In the genomic region with DNA sequence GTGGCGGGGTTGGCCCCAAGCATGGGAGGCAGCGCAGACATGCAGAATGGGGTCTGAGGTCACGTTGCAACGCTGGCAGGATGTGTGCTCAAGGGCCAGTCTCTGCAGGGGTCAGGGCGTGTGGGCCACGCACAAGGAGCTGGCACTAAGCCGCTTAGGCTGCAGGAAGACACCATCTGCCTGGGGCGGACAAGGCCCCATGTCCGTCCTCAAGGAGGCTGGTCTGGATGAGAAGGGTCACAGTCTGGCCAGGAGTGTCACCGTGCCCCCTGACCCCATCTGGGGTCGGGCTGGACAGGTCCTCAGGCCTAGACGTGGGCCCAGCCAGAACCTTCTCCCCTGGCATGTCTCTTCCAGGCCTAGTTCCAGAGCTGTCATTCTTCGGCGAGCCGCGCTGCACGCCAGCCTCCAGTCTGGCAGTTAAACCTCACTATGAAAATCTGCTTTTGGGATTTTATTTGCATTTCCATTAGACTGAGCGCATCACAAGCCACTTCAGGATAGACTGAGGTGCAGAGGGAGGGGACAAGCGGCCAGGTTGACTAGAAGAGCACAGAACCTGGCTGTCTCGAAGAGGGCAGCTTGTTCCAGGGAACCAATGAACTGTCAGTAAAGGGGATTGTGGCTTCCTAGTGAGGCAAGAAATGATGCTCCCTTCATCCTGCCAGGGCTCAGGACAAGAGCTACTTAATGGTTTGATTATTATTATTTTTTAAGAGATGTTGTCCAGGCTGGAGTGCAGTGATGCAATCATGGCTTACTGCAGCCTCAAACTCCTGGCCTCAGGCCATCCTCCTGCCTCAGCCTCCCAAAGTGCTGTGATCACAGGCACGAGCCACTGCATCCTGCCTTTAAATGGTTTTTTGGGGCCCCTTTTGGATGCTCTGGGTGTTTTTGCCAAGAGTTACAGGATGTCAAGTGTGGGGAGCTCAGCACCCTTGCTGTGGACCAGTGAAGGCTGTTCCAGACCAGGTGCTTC, we compare ENCODE assay signal across 3 cellular contexts.
TF ChIP-seq lines count a peak whose summit lies in the region.

No MANE protein-coding gene starts in this region.

TF ChIP-seq in SK-N-SH, 30 proteins besides CTCF, POLR2A, EP300 and RAD21:
- TF ChIP-seq SMC3 (IDR thresholded peaks at IDR 0.05; ENCODE audit: low read depth, low read length) = no peak
- TF ChIP-seq NFIC (IDR thresholded peaks at IDR 0.05; ENCODE audit: borderline replicate concordance) = no peak
- no peak for TF ChIP-seq TCF12 (IDR thresholded peaks at IDR 0.05)
- no peak for TF ChIP-seq POLR2AphosphoS5 (IDR thresholded peaks at IDR 0.05; ENCODE audit: low read depth, low read length)
- no peak for TF ChIP-seq RXRA (IDR thresholded peaks at IDR 0.05; ENCODE audit: borderline replicate concordance, low read depth)
- no peak for TF ChIP-seq SIN3A (IDR thresholded peaks at IDR 0.05; ENCODE audit: borderline replicate concordance, low read depth, low read length)
- TF ChIP-seq NRF1 (IDR thresholded peaks at IDR 0.05; ENCODE audit: low read depth, low read length) = no peak
- no peak for TF ChIP-seq TEAD4 (IDR thresholded peaks at IDR 0.05; ENCODE audit: borderline replicate concordance, insufficient read depth)
- TF ChIP-seq, protein P1, sequence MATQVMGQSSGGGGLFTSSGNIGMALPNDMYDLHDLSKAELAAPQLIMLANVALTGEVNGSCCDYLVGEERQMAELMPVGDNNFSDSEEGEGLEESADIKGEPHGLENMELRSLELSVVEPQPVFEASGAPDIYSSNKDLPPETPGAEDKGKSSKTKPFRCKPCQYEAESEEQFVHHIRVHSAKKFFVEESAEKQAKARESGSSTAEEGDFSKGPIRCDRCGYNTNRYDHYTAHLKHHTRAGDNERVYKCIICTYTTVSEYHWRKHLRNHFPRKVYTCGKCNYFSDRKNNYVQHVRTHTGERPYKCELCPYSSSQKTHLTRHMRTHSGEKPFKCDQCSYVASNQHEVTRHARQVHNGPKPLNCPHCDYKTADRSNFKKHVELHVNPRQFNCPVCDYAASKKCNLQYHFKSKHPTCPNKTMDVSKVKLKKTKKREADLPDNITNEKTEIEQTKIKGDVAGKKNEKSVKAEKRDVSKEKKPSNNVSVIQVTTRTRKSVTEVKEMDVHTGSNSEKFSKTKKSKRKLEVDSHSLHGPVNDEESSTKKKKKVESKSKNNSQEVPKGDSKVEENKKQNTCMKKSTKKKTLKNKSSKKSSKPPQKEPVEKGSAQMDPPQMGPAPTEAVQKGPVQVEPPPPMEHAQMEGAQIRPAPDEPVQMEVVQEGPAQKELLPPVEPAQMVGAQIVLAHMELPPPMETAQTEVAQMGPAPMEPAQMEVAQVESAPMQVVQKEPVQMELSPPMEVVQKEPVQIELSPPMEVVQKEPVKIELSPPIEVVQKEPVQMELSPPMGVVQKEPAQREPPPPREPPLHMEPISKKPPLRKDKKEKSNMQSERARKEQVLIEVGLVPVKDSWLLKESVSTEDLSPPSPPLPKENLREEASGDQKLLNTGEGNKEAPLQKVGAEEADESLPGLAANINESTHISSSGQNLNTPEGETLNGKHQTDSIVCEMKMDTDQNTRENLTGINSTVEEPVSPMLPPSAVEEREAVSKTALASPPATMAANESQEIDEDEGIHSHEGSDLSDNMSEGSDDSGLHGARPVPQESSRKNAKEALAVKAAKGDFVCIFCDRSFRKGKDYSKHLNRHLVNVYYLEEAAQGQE (IDR thresholded peaks at IDR 0.05; ENCODE audit: low read depth, low read length) = no peak
- TF ChIP-seq YY1 (IDR thresholded peaks at IDR 0.05; ENCODE audit: low read depth) = no peak
- TF ChIP-seq FOXM1 (IDR thresholded peaks at IDR 0.05; ENCODE audit: low read depth) = no peak
- no peak; the same call in 1 of the 2 replicates for TF ChIP-seq JUND (IDR thresholded peaks at IDR 0.05)

TF ChIP-seq in SK-N-SH treated with all-trans-retinoic acid at 6 μM for 48 hours, 23 proteins besides CTCF, POLR2A, EP300 and RAD21 (continues in another document):
- TF ChIP-seq ZNF565 (CRISPR knock-in tag; conservative IDR thresholded peaks at IDR 0.05; ENCODE audit: low read depth) (no peak), TOX (CRISPR knock-in tag; IDR thresholded peaks at IDR 0.05; ENCODE audit: borderline replicate concordance) (no peak), ARNTL (CRISPR knock-in tag; IDR thresholded peaks at IDR 0.05; ENCODE audit: borderline replicate concordance, low read depth) (no peak), OSR1 (CRISPR knock-in tag; IDR thresholded peaks at IDR 0.05) (no peak), BACH2 (CRISPR knock-in tag; IDR thresholded peaks at IDR 0.05; ENCODE audit: borderline replicate concordance) (no peak), ESRRG (CRISPR knock-in tag; IDR thresholded peaks at IDR 0.05) (no peak), ZFP30 (CRISPR knock-in tag; IDR thresholded peaks at IDR 0.05) (no peak), ZNF8 (CRISPR knock-in tag; IDR thresholded peaks at IDR 0.05) (no peak), ZC3H10 (CRISPR knock-in tag; IDR thresholded peaks at IDR 0.05) (no peak), RARB (CRISPR knock-in tag; IDR thresholded peaks at IDR 0.05) (no peak), SNAI2 (CRISPR knock-in tag; IDR thresholded peaks at IDR 0.05) (no peak), ZNF70 (CRISPR knock-in tag; IDR thresholded peaks at IDR 0.05) (no peak), PPARA (CRISPR knock-in tag; IDR thresholded peaks at IDR 0.05; ENCODE audit: borderline replicate concordance) (no peak), GLIS3 (CRISPR knock-in tag; IDR thresholded peaks at IDR 0.05) (no peak)
- TF ChIP-seq, protein P2, sequence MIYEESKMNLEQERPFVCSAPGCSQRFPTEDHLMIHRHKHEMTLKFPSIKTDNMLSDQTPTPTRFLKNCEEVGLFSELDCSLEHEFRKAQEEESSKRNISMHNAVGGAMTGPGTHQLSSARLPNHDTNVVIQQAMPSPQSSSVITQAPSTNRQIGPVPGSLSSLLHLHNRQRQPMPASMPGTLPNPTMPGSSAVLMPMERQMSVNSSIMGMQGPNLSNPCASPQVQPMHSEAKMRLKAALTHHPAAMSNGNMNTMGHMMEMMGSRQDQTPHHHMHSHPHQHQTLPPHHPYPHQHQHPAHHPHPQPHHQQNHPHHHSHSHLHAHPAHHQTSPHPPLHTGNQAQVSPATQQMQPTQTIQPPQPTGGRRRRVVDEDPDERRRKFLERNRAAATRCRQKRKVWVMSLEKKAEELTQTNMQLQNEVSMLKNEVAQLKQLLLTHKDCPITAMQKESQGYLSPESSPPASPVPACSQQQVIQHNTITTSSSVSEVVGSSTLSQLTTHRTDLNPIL (CRISPR knock-in tag; IDR thresholded peaks at IDR 0.05; ENCODE audit: low read depth) = no peak
- TF ChIP-seq, protein P3, sequence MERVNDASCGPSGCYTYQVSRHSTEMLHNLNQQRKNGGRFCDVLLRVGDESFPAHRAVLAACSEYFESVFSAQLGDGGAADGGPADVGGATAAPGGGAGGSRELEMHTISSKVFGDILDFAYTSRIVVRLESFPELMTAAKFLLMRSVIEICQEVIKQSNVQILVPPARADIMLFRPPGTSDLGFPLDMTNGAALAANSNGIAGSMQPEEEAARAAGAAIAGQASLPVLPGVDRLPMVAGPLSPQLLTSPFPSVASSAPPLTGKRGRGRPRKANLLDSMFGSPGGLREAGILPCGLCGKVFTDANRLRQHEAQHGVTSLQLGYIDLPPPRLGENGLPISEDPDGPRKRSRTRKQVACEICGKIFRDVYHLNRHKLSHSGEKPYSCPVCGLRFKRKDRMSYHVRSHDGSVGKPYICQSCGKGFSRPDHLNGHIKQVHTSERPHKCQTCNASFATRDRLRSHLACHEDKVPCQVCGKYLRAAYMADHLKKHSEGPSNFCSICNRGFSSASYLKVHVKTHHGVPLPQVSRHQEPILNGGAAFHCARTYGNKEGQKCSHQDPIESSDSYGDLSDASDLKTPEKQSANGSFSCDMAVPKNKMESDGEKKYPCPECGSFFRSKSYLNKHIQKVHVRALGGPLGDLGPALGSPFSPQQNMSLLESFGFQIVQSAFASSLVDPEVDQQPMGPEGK (CRISPR knock-in tag; IDR thresholded peaks at IDR 0.05; ENCODE audit: borderline replicate concordance) = no peak
- TF ChIP-seq, protein P4, sequence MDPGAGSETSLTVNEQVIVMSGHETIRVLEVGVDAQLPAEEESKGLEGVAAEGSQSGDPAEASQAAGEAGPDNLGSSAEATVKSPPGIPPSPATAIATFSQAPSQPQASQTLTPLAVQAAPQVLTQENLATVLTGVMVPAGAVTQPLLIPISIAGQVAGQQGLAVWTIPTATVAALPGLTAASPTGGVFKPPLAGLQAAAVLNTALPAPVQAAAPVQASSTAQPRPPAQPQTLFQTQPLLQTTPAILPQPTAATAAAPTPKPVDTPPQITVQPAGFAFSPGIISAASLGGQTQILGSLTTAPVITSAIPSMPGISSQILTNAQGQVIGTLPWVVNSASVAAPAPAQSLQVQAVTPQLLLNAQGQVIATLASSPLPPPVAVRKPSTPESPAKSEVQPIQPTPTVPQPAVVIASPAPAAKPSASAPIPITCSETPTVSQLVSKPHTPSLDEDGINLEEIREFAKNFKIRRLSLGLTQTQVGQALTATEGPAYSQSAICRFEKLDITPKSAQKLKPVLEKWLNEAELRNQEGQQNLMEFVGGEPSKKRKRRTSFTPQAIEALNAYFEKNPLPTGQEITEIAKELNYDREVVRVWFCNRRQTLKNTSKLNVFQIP (CRISPR knock-in tag; IDR thresholded peaks at IDR 0.05; ENCODE audit: borderline replicate concordance, low read depth) = no peak

TF ChIP-seq in HepG2, 621 proteins besides CTCF, POLR2A, EP300 and RAD21:
- TF ChIP-seq CEBPB (IDR thresholded peaks at IDR 0.05; ENCODE audit: borderline replicate concordance, low read depth, low read length) = peak; percentile 18; the same call in 1 of the 2 replicates
- TF ChIP-seq POLR2G (IDR thresholded peaks at IDR 0.05; ENCODE audit: low read depth, low read length) = peak; percentile 18; the same call in 1 of the 2 replicates
- TF ChIP-seq TMF1 (CRISPR knock-in tag; IDR thresholded peaks at IDR 0.05; ENCODE audit: low read depth) = 0 out of 2 replicates have a peak, but pooled peaks have one; percentile 12
- TF ChIP-seq ZBTB38 (CRISPR knock-in tag; IDR thresholded peaks at IDR 0.05) = peak; percentile 71
- TF ChIP-seq, protein P5, sequence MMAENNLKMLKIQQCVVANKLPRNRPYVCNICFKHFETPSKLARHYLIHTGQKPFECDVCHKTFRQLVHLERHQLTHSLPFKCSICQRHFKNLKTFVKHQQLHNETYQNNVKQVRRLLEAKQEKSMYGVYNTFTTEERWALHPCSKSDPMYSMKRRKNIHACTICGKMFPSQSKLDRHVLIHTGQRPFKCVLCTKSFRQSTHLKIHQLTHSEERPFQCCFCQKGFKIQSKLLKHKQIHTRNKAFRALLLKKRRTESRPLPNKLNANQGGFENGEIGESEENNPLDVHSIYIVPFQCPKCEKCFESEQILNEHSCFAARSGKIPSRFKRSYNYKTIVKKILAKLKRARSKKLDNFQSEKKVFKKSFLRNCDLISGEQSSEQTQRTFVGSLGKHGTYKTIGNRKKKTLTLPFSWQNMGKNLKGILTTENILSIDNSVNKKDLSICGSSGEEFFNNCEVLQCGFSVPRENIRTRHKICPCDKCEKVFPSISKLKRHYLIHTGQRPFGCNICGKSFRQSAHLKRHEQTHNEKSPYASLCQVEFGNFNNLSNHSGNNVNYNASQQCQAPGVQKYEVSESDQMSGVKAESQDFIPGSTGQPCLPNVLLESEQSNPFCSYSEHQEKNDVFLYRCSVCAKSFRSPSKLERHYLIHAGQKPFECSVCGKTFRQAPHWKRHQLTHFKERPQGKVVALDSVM (CRISPR knock-in tag; IDR thresholded peaks at IDR 0.05) = peak; percentile 92
- TF ChIP-seq, protein P6, sequence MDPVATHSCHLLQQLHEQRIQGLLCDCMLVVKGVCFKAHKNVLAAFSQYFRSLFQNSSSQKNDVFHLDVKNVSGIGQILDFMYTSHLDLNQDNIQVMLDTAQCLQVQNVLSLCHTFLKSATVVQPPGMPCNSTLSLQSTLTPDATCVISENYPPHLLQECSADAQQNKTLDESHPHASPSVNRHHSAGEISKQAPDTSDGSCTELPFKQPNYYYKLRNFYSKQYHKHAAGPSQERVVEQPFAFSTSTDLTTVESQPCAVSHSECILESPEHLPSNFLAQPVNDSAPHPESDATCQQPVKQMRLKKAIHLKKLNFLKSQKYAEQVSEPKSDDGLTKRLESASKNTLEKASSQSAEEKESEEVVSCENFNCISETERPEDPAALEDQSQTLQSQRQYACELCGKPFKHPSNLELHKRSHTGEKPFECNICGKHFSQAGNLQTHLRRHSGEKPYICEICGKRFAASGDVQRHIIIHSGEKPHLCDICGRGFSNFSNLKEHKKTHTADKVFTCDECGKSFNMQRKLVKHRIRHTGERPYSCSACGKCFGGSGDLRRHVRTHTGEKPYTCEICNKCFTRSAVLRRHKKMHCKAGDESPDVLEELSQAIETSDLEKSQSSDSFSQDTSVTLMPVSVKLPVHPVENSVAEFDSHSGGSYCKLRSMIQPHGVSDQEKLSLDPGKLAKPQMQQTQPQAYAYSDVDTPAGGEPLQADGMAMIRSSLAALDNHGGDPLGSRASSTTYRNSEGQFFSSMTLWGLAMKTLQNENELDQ (CRISPR knock-in tag; IDR thresholded peaks at IDR 0.05; ENCODE audit: borderline replicate concordance) = no peak
- TF ChIP-seq, protein P7, sequence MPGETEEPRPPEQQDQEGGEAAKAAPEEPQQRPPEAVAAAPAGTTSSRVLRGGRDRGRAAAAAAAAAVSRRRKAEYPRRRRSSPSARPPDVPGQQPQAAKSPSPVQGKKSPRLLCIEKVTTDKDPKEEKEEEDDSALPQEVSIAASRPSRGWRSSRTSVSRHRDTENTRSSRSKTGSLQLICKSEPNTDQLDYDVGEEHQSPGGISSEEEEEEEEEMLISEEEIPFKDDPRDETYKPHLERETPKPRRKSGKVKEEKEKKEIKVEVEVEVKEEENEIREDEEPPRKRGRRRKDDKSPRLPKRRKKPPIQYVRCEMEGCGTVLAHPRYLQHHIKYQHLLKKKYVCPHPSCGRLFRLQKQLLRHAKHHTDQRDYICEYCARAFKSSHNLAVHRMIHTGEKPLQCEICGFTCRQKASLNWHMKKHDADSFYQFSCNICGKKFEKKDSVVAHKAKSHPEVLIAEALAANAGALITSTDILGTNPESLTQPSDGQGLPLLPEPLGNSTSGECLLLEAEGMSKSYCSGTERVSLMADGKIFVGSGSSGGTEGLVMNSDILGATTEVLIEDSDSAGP (CRISPR knock-in tag; IDR thresholded peaks at IDR 0.05; ENCODE audit: borderline replicate concordance) = 0 out of 2 replicates have a peak, but pooled peaks have one; percentile 56
- peak; percentile 88 for TF ChIP-seq AGO2 (optimal IDR thresholded peaks at IDR 0.05; ENCODE audit: low read depth, low read length)
- 0 out of 2 replicates have a peak, but pooled peaks have one; percentile 19 for TF ChIP-seq NFE2L1 (CRISPR knock-in tag; IDR thresholded peaks at IDR 0.05; ENCODE audit: borderline replicate concordance)
- no peak for TF ChIP-seq ZNF451 (CRISPR knock-in tag; IDR thresholded peaks at IDR 0.05)
